1 cellular context compared by ENCODE assay signal in genomic region chr22:32512267-32512982, GRCh38.
A peak's percentile ranks its signal among the peaks of the same experiment; 100 is the strongest.
TF ChIP-seq lines count a peak whose summit lies in the region.

No MANE protein-coding gene starts in this region.

TF ChIP-seq in HepG2, 621 proteins besides CTCF, POLR2A, EP300 and RAD21 (continued from another document and continues in another):
- TF ChIP-seq GPBP1L1 (CRISPR knock-in tag; IDR thresholded peaks at IDR 0.05) = no peak
- no peak for TF ChIP-seq ZNF598 (CRISPR knock-in tag; IDR thresholded peaks at IDR 0.05; ENCODE audit: borderline replicate concordance)
- no peak for TF ChIP-seq BCLAF1 (IDR thresholded peaks at IDR 0.05)
- no peak for TF ChIP-seq ZFP90 (CRISPR knock-in tag; IDR thresholded peaks at IDR 0.05; ENCODE audit: borderline replicate concordance)
- TF ChIP-seq ZNF292 (CRISPR knock-in tag; IDR thresholded peaks at IDR 0.05; ENCODE audit: borderline replicate concordance, low read depth) = 0 out of 2 replicates have a peak, but pooled peaks have one; percentile 24
- peak; percentile 54 to 56; a peak in 3 of 4 replicates for TF ChIP-seq NR2F1 (CRISPR knock-in tag; IDR thresholded peaks at IDR 0.05)
- TF ChIP-seq HMGXB4 (CRISPR knock-in tag; IDR thresholded peaks at IDR 0.05; ENCODE audit: borderline replicate concordance in 1 of 2, low read depth in 1 of 2) = no peak
- no peak for TF ChIP-seq PHB2 (IDR thresholded peaks at IDR 0.05; ENCODE audit: partially characterized antibody)
- TF ChIP-seq NFKBIZ (CRISPR knock-in tag; IDR thresholded peaks at IDR 0.05) = no peak
- no peak for TF ChIP-seq ZSCAN9 (CRISPR knock-in tag; IDR thresholded peaks at IDR 0.05; ENCODE audit: borderline replicate concordance)
- TF ChIP-seq SKI (IDR thresholded peaks at IDR 0.05; ENCODE audit: partially characterized antibody) = peak; percentile 67
- no peak for TF ChIP-seq TCF7L2 (IDR thresholded peaks at IDR 0.05; ENCODE audit: low read depth, low read length)
- no peak for TF ChIP-seq ZNF646 (CRISPR knock-in tag; IDR thresholded peaks at IDR 0.05)
- TF ChIP-seq ZNF609 (CRISPR knock-in tag; IDR thresholded peaks at IDR 0.05; ENCODE audit: borderline replicate concordance) = peak; percentile 86
- TF ChIP-seq TMF1 (CRISPR knock-in tag; IDR thresholded peaks at IDR 0.05; ENCODE audit: low read depth) = no peak
- TF ChIP-seq DZIP1 (CRISPR knock-in tag; IDR thresholded peaks at IDR 0.05) = no peak
- TF ChIP-seq ZNF784 (CRISPR knock-in tag; IDR thresholded peaks at IDR 0.05; ENCODE audit: borderline replicate concordance) = no peak; the same call in 1 of the 2 replicates
- peak; percentile 57; the same call in 1 of the 2 replicates for TF ChIP-seq PHF21A (CRISPR knock-in tag; IDR thresholded peaks at IDR 0.05)
- no peak for TF ChIP-seq ZNF589 (CRISPR knock-in tag; conservative IDR thresholded peaks at IDR 0.05)
- TF ChIP-seq REST (IDR thresholded peaks at IDR 0.05; ENCODE audit: borderline replicate concordance in 1 of 2, low read depth in 1 of 2, low read length in 2 of 2) = peak in 1 of 2 experiments; percentile 79; a peak in 2 of 4 replicates
- no peak for TF ChIP-seq PAF1 (CRISPR knock-in tag; IDR thresholded peaks at IDR 0.05)
- no peak for TF ChIP-seq ZNF34 (CRISPR knock-in tag; IDR thresholded peaks at IDR 0.05; ENCODE audit: borderline replicate concordance)
- TF ChIP-seq ZNF552 (CRISPR knock-in tag; IDR thresholded peaks at IDR 0.05; ENCODE audit: borderline replicate concordance) = no peak
- no peak for TF ChIP-seq KMT2A (CRISPR knock-in tag; IDR thresholded peaks at IDR 0.05)
- peak; percentile 79 for TF ChIP-seq SIX1 (CRISPR knock-in tag; IDR thresholded peaks at IDR 0.05; ENCODE audit: borderline replicate concordance)
- TF ChIP-seq SRF (IDR thresholded peaks at IDR 0.05; ENCODE audit: low read depth, low read length) = peak; percentile 66; the same call in 1 of the 2 replicates
